Comparison of ENCODE assay signal across 19 cellular contexts in the genomic region with DNA sequence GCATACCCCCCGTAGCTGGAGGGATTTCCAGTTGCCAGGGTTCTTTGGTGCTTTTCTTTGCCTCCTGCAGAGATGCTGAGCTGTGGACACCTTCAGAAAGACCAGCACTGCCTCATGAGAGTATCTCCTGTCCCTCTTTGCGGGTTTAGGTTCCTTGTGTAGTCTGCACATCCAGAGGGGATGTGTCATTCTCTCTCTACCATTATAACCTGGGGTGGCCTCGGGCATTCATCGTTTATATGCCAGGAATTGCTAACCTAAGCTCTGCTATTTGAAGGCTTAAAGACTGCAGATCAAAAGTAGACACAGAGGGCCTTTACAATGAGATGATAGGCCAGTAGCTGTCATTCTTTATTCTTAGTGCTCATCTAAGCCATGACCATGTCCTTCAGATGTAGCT.
"Had no signal": no experiment of that assay in that cellular context is flagged by ENCODE, and none has a peak within 500 bp of the region (broad histone marks: within the 10 kb centered on the region; RNA-seq: fewer than 3 reads in every experiment).

No MANE protein-coding gene starts in this region.

- H3K27ac ChIP-seq: HL-60, SJCRH30 had no signal

- H3K27me3 ChIP-seq: SJCRH30 had no signal

- H3K4me3 ChIP-seq: SJCRH30 had no signal

- H3K9me3 ChIP-seq: SJCRH30 had no signal

- DNase-seq: KBM-7, MV-4-11, NCI-H1048, NCI-H1105, NCI-H1417, NCI-H1436 treated with DMSO at 0.1 percent for 48 hours, NCI-H1694, NCI-H1930, NCI-H2081, NCI-H2107, NCI-H2227 treated with DMSO at 0.1 percent for 48 hours, NCI-H524, NCI-H69, NCI-H774, RPMI8226, SHP77 treated with DMSO at 0.1 percent for 48 hours, SJCRH30 had no signal

- ATAC-seq: SK-N-SH treated with all-trans-retinoic acid at 6 μM for 48 hours had no signal
